In genomic region chr18:60096428-60096827, GRCh38 we compare ENCODE assay signal across 18 cellular contexts.
DNase-seq lines count a peak whose midpoint lies in the region; ATAC-seq and TF ChIP-seq lines count a peak whose summit lies in the region.
"Had no signal": no experiment of that assay in that cellular context is flagged by ENCODE, and none has a peak within 500 bp of the region (broad histone marks: within the 10 kb centered on the region; RNA-seq: fewer than 3 reads in every experiment).

No MANE protein-coding gene starts in this region.

- ATAC-seq in GM19351 (IDR thresholded peaks at IDR 0.05; ENCODE audit: unreplicated experiment) (peak; percentile 56), esophagus mucosa (peak; percentile 56), upper lobe of right lung (peak; percentile 23), HG03342 (IDR thresholded peaks at IDR 0.05; ENCODE audit: unreplicated experiment) (no peak)
- ATAC-seq: activated naive CD4-positive, alpha-beta T cell treated with anti-CD3 and anti-CD28 coated beads, Interleukin-2, amount 50 U/mL, for 72 hours; activated T-helper 17 cell treated with anti-CD3 and anti-CD28 coated beads, Interleukin-2, amount 50 U/mL, for 72 hours; HCT116; stimulated activated memory B cell treated with anti-CD40 and anti-IgM and Interleukin-4, amounts not matched to agents 10 μg/mL and 1 μg/mL and 100 μg/mL, for 72 hours had no signal

- H3K27ac ChIP-seq in upper lobe of right lung = no peak overlapping the region
- H3K27ac ChIP-seq in dorsolateral prefrontal cortex = no peak overlapping the region
- H3K27ac ChIP-seq: ascending aorta had no signal

- intact Hi-C loops in upper lobe of right lung (cut with DNase I) (no loop called here), dorsolateral prefrontal cortex (cut with DNase I) (loop anchor here in 1 of 2 donors (10.0 kb wide), 1 partner anchor 458 kb away; no protein-coding TSS in a partner anchor)

- H3K4me3 ChIP-seq in upper lobe of right lung (no peak overlapping the region), dorsolateral prefrontal cortex (no peak overlapping the region)
- H3K4me3 ChIP-seq: ascending aorta had no signal

- TF ChIP-seq CTCF in upper lobe of right lung (IDR thresholded peaks at IDR 0.05) (no peak), dorsolateral prefrontal cortex (IDR thresholded peaks at IDR 0.05 in 54 of 56, conservative IDR thresholded peaks at IDR 0.05 in 2 of 56; ENCODE audit: low read depth in 1 of 56, partially characterized antibody in 56 of 56) (no peak)

- DNase-seq in NCI-H226 = peak; percentile 1
- no peak for DNase-seq in upper lobe of right lung
- no peak for DNase-seq in pons (ENCODE audit: low spot score)
- no peak for DNase-seq in dorsolateral prefrontal cortex
- DNase-seq: activated CD4-positive, alpha-beta T cell treated with anti-CD3 and anti-CD28 coated beads, Interleukin-2, amount 50 U/mL, for 1 hour; activated CD8-positive, alpha-beta memory T cell treated with anti-CD3 and anti-CD28 coated beads, Interleukin-2, amount 50 U/mL, for 4 hours; KBM-7; NCI-H1105; NCI-H2029 treated with DMSO at 0.1 percent for 48 hours; stimulated activated CD4-positive, alpha-beta T cell treated with anti-CD3 and anti-CD28 coated beads, Interleukin-1b, Interleukin-23, amount 100 ng/mL, for 48 hours had no signal

- no peaks in the 10 kb centered on the region for H3K9me3 ChIP-seq in upper lobe of right lung
- H3K9me3 ChIP-seq: ascending aorta had no signal

- H3K27me3 ChIP-seq in upper lobe of right lung (no peaks in the 10 kb centered on the region), dorsolateral prefrontal cortex (no peaks in the 10 kb centered on the region)
- H3K27me3 ChIP-seq: ascending aorta had no signal

- H3K36me3 ChIP-seq in upper lobe of right lung = no peaks in the 10 kb centered on the region
- H3K36me3 ChIP-seq: ascending aorta had no signal

- H3K4me1 ChIP-seq in upper lobe of right lung = no peaks in the 10 kb centered on the region
- H3K4me1 ChIP-seq: ascending aorta had no signal
